8 cellular contexts compared by ENCODE assay signal in the genomic region with DNA sequence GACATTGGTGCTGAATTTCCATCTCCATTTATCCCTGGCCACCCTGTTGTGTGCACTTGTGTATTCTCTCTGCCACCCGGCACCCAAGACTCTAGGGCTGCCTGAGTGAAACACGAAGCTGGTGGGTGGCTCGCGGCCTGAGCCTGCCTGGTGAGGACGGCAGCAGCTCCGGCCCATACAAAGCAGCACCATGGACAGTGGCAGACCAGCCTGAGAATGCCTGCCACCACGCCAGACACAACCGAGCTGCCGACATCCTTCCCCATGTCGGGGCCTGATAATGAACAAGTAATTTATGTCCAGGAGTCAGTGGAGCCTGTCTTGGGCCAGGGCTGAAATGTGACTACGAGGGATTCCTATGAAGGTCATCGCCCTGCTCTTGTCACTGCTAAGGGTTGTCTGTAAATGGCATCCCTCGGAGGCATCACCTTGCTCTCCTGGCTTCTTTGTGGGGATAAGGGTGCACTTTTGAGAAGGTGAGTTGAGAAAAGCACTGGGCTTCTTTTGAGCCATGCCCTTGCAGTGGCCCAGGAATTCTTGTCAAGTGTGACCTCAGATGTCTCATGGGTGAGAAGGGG.
DNase-seq lines count a peak whose midpoint lies in the region; ATAC-seq and TF ChIP-seq lines count a peak whose summit lies in the region.

No MANE protein-coding gene starts in this region.

- no peak overlapping the region for H3K4me3 ChIP-seq in right cardiac atrium (ENCODE audit: low read length)

- CTCF ChIA-PET in activated CD8-positive, alpha-beta T cell treated with anti-CD3 and anti-CD28 coated beads for 36 hours (lab: Charles Lee), result no interaction called here

- H3K4me2 ChIP-seq in H9 (ENCODE audit: insufficient read depth, insufficient read length, low read length), result no peak overlapping the region

- H2AFZ ChIP-seq in H9 (ENCODE audit: low read length), result no peak overlapping the region

- intact Hi-C loops in activated CD8-positive, alpha-beta T cell treated with anti-CD3 and anti-CD28 coated beads for 36 hours (cut with micrococcal nuclease), result no loop called here
- intact Hi-C loops in right cardiac atrium (cut with DNase I), result no loop called here

- DNase-seq in 8988T (peak; percentile 50), H9 (peak; percentile 72), right cardiac atrium (peak; percentile 30 to 69 (median 58)), NCI-H1436 (lab: John Stamatoyannopoulos, UW) (no peak), NCI-H69 (lab: John Stamatoyannopoulos, UW) (no peak), anterior cingulate cortex (lab: John Stamatoyannopoulos, UW) (no peak)
- DNase-seq in activated CD8-positive, alpha-beta T cell treated with anti-CD3 and anti-CD28 coated beads for 36 hours, result peak; percentile 51

- no peak overlapping the region for H4K5ac ChIP-seq in H9 (ENCODE audit: insufficient read length, low read depth, low read length)

- H3K4ac ChIP-seq in H9 (ENCODE audit: low read depth, low read length), result no peak overlapping the region

- ATAC-seq in activated CD8-positive, alpha-beta T cell treated with anti-CD3 and anti-CD28 coated beads for 36 hours, result peak; percentile 53
- ATAC-seq in right cardiac atrium (peak; percentile 35 to 45), HG03039 (IDR thresholded peaks at IDR 0.05; ENCODE audit: unreplicated experiment) (no peak)

- no peaks in the 10 kb centered on the region for H3K4me1 ChIP-seq in H9 (ENCODE audit: insufficient read depth, low read length)
- H3K4me1 ChIP-seq in right cardiac atrium (ENCODE audit: control insufficient read depth, insufficient read depth, low read length), result no peaks in the 10 kb centered on the region

- H3K23ac ChIP-seq in H9 (ENCODE audit: insufficient read length, low read depth, low read length), result no peak overlapping the region

- H3K36me3 Mint-ChIP-seq in H9 (ENCODE audit: insufficient read depth in 1 of 3, low read depth in 3 of 3), result no peaks in the 10 kb centered on the region
- no peaks in the 10 kb centered on the region for H3K36me3 Mint-ChIP-seq in activated CD8-positive, alpha-beta T cell treated with anti-CD3 and anti-CD28 coated beads for 36 hours (ENCODE audit: low read depth)

- peaks cover 44% of the 10 kb centered on the region for H3K27me3 Mint-ChIP-seq in H9 (ENCODE audit: low read depth)
- H3K27me3 Mint-ChIP-seq in activated CD8-positive, alpha-beta T cell treated with anti-CD3 and anti-CD28 coated beads for 36 hours, result peaks cover 26% of the 10 kb centered on the region

- H3K27me3 ChIP-seq in H9 (ENCODE audit: insufficient read depth, low read length) (no peaks in the 10 kb centered on the region), right cardiac atrium (ENCODE audit: control insufficient read depth, insufficient read depth) (no peaks in the 10 kb centered on the region)

- H3K4me1 Mint-ChIP-seq in H9, result 0 out of 4 replicates have a peak, but pooled peaks cover 0 to 3% of the 10 kb centered on the region in 2 experiments
- no peaks in the 10 kb centered on the region for H3K4me1 Mint-ChIP-seq in activated CD8-positive, alpha-beta T cell treated with anti-CD3 and anti-CD28 coated beads for 36 hours (ENCODE audit: low read depth)

- no peak overlapping the region for H3K18ac ChIP-seq in H9 (ENCODE audit: insufficient read length, low read depth, low read length)

- H3K4me3 Mint-ChIP-seq in H9, result no peak overlapping the region
- no peak overlapping the region for H3K4me3 Mint-ChIP-seq in activated CD8-positive, alpha-beta T cell treated with anti-CD3 and anti-CD28 coated beads for 36 hours

- no peaks in the 10 kb centered on the region for H4K20me1 ChIP-seq in H9 (ENCODE audit: control insufficient read depth, insufficient read depth, insufficient read length)

- H3K23me2 ChIP-seq in H9 (ENCODE audit: insufficient read length, low read depth, low read length, poor library complexity, severe bottlenecking), result no peaks in the 10 kb centered on the region

- H2BK15ac ChIP-seq in H9 (ENCODE audit: low read depth, low read length), result no peak overlapping the region

- no peak overlapping the region for H3K14ac ChIP-seq in H9 (ENCODE audit: insufficient read depth, low read length)

- H3K9me3 ChIP-seq in H9 (ENCODE audit: control insufficient read depth, low read depth, low read length) (no peaks in the 10 kb centered on the region), right cardiac atrium (ENCODE audit: control insufficient read depth, low read length) (no peaks in the 10 kb centered on the region)

- peak overlapping the region in 1 of 3 experiments; percentile 48; a peak in 1 of 7 replicates for H3K27ac Mint-ChIP-seq in H9
- no peak overlapping the region for H3K27ac Mint-ChIP-seq in activated CD8-positive, alpha-beta T cell treated with anti-CD3 and anti-CD28 coated beads for 36 hours

- TF ChIP-seq CTCF in H9 (conservative IDR thresholded peaks at IDR 0.05), result no peak
- no peak for TF ChIP-seq CTCF in activated CD8-positive, alpha-beta T cell treated with anti-CD3 and anti-CD28 coated beads for 36 hours (IDR thresholded peaks at IDR 0.05)

- H3K79me1 ChIP-seq in H9 (ENCODE audit: insufficient read depth, low read depth, low read length, poor library complexity, severe bottlenecking), result no peaks in the 10 kb centered on the region

- POLR2A ChIA-PET in activated CD8-positive, alpha-beta T cell treated with anti-CD3 and anti-CD28 coated beads for 36 hours (lab: Charles Lee), result no interaction called here

- H3K9ac ChIP-seq in H9 (ENCODE audit: extremely low read depth, insufficient read length, low read length), result no peak overlapping the region

- H2BK20ac ChIP-seq in H9 (ENCODE audit: low read depth, low read length, poor library complexity, severe bottlenecking), result no peak overlapping the region

- no peak overlapping the region for H2BK12ac ChIP-seq in H9 (ENCODE audit: insufficient read length, low read depth, low read length)

- no peak overlapping the region for H2AK5ac ChIP-seq in H9 (ENCODE audit: insufficient read length, low read length)

- H3K9me3 Mint-ChIP-seq in H9, result no peaks in the 10 kb centered on the region
- H3K9me3 Mint-ChIP-seq in activated CD8-positive, alpha-beta T cell treated with anti-CD3 and anti-CD28 coated beads for 36 hours, result no peaks in the 10 kb centered on the region

- H3K56ac ChIP-seq in H9 (ENCODE audit: insufficient read length, low read depth, low read length), result no peak overlapping the region

- H3K27ac ChIP-seq in H9 (ENCODE audit: insufficient read length, low read depth, low read length) (no peak overlapping the region), right cardiac atrium (ENCODE audit: low read length) (no peak overlapping the region)

- no peak overlapping the region for H4K8ac ChIP-seq in H9 (replicated peaks; ENCODE audit: insufficient read length, low read depth, low read length)

- no peaks in the 10 kb centered on the region for H3K79me2 ChIP-seq in H9 (ENCODE audit: insufficient read depth, low read length)

- H2BK5ac ChIP-seq in H9 (ENCODE audit: insufficient read length, low read length), result no peak overlapping the region

- H4K91ac ChIP-seq in H9 (ENCODE audit: insufficient read length, low read depth, low read length), result no peak overlapping the region

- H2BK120ac ChIP-seq in H9 (ENCODE audit: low read depth, low read length, poor library complexity, severe bottlenecking), result no peak overlapping the region

- no CpG with 5 or more reads among the region's 13 CpGs for WGBS in H9 (ENCODE audit: extremely low coverage, insufficient read length, low lambda C conversion rate)
- 15% methylated on average over 13 of the region's 13 CpGs for WGBS in right cardiac atrium

- no peak overlapping the region for H3T11ph ChIP-seq in H9 (ENCODE audit: low read length)

Comparison
In these comparisons a context has a peak if more than half of its experiments do, and no peak if none do; other contexts are left out.
1. DNase-seq: peak in 8988T (single experiment), H9 (single experiment), activated CD8-positive, alpha-beta T cell treated with anti-CD3 and anti-CD28 coated beads for 36 hours (single experiment) and right cardiac atrium (3 of 3); none in NCI-H1436 (single experiment), NCI-H69 (single experiment) and anterior cingulate cortex (0 of 58).